ENCODE assay signal across 1 cellular context in genomic region chr19:2270157-2270571, GRCh38.
TF ChIP-seq lines count a peak whose summit lies in the region.

No MANE protein-coding gene starts in this region.

TF ChIP-seq in WTC11, 78 proteins besides CTCF, POLR2A, EP300 and RAD21 (continued from another document):
- peak; percentile 5; the same call in 1 of the 2 replicates for TF ChIP-seq HMGXB4 (CRISPR knock-in tag; IDR thresholded peaks at IDR 0.05)
